Comparison of ENCODE assay signal across 1 cellular context in the genomic region with DNA sequence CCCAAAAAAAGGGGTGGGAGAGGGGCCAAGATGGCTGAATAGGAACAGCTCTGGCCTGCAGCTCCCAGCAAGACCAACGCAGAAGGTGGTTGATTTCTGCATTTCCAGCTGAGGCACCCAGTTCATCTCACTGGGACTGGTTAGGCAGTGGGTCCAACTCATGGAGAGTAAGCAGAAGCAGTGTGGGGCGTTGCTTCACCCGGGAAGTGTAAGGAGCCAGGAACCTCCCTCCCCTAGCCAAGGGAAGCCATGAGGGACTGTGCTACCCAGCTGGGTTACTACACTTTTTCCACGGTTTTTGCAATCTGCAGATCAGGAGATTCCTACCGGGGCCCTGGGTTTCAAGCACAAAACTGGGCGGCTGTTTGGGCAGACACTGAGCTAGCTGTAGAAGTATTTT.
TF ChIP-seq lines count a peak whose summit lies in the region.

No MANE protein-coding gene starts in this region.

TF ChIP-seq in HepG2, 621 proteins besides CTCF, POLR2A, EP300 and RAD21:
- TF ChIP-seq, protein P1, sequence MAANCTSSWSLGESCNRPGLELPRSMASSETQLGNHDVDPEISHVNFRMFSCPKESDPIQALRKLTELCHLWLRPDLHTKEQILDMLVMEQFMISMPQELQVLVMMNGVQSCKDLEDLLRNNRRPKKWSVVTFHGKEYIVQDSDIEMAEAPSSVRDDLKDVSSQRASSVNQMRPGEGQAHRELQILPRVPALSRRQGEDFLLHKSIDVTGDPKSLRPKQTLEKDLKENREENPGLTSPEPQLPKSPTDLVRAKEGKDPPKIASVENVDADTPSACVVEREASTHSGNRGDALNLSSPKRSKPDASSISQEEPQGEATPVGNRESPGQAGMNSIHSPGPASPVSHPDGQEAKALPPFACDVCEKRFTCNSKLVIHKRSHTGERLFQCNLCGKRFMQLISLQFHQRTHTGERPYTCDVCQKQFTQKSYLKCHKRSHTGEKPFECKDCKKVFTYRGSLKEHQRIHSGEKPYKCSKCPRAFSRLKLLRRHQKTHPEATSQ (CRISPR knock-in tag; IDR thresholded peaks at IDR 0.05; ENCODE audit: borderline replicate concordance), result no peak
- TF ChIP-seq LCORL (IDR thresholded peaks at IDR 0.05), result no peak
- TF ChIP-seq LCORL (CRISPR knock-in tag; IDR thresholded peaks at IDR 0.05), result no peak
- TF ChIP-seq EED (CRISPR knock-in tag; IDR thresholded peaks at IDR 0.05), result no peak
- TF ChIP-seq, protein P2, sequence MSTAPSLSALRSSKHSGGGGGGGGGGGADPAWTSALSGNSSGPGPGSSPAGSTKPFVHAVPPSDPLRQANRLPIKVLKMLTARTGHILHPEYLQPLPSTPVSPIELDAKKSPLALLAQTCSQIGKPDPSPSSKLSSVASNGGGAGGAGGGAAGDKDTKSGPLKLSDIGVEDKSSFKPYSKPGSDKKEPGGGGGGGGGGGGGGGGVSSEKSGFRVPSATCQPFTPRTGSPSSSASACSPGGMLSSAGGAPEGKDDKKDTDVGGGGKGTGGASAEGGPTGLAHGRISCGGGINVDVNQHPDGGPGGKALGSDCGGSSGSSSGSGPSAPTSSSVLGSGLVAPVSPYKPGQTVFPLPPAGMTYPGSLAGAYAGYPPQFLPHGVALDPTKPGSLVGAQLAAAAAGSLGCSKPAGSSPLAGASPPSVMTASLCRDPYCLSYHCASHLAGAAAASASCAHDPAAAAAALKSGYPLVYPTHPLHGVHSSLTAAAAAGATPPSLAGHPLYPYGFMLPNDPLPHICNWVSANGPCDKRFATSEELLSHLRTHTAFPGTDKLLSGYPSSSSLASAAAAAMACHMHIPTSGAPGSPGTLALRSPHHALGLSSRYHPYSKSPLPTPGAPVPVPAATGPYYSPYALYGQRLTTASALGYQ (CRISPR knock-in tag; IDR thresholded peaks at IDR 0.05), result no peak
- TF ChIP-seq, protein P3, sequence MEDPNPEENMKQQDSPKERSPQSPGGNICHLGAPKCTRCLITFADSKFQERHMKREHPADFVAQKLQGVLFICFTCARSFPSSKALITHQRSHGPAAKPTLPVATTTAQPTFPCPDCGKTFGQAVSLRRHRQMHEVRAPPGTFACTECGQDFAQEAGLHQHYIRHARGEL (CRISPR knock-in tag; IDR thresholded peaks at IDR 0.05), result no peak
- TF ChIP-seq, protein P4, sequence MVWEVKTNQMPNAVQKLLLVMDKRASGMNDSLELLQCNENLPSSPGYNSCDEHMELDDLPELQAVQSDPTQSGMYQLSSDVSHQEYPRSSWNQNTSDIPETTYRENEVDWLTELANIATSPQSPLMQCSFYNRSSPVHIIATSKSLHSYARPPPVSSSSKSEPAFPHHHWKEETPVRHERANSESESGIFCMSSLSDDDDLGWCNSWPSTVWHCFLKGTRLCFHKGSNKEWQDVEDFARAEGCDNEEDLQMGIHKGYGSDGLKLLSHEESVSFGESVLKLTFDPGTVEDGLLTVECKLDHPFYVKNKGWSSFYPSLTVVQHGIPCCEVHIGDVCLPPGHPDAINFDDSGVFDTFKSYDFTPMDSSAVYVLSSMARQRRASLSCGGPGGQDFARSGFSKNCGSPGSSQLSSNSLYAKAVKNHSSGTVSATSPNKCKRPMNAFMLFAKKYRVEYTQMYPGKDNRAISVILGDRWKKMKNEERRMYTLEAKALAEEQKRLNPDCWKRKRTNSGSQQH (CRISPR knock-in tag; IDR thresholded peaks at IDR 0.05; ENCODE audit: low read depth), result no peak
- TF ChIP-seq, protein P5, sequence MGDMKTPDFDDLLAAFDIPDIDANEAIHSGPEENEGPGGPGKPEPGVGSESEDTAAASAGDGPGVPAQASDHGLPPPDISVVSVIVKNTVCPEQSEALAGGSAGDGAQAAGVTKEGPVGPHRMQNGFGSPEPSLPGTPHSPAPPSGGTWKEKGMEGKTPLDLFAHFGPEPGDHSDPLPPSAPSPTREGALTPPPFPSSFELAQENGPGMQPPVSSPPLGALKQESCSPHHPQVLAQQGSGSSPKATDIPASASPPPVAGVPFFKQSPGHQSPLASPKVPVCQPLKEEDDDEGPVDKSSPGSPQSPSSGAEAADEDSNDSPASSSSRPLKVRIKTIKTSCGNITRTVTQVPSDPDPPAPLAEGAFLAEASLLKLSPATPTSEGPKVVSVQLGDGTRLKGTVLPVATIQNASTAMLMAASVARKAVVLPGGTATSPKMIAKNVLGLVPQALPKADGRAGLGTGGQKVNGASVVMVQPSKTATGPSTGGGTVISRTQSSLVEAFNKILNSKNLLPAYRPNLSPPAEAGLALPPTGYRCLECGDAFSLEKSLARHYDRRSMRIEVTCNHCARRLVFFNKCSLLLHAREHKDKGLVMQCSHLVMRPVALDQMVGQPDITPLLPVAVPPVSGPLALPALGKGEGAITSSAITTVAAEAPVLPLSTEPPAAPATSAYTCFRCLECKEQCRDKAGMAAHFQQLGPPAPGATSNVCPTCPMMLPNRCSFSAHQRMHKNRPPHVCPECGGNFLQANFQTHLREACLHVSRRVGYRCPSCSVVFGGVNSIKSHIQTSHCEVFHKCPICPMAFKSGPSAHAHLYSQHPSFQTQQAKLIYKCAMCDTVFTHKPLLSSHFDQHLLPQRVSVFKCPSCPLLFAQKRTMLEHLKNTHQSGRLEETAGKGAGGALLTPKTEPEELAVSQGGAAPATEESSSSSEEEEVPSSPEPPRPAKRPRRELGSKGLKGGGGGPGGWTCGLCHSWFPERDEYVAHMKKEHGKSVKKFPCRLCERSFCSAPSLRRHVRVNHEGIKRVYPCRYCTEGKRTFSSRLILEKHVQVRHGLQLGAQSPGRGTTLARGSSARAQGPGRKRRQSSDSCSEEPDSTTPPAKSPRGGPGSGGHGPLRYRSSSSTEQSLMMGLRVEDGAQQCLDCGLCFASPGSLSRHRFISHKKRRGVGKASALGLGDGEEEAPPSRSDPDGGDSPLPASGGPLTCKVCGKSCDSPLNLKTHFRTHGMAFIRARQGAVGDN (CRISPR knock-in tag; IDR thresholded peaks at IDR 0.05), result no peak
- TF ChIP-seq FOXJ3 (CRISPR knock-in tag; IDR thresholded peaks at IDR 0.05; ENCODE audit: borderline replicate concordance), result no peak
- no peak for TF ChIP-seq ZBTB25 (CRISPR knock-in tag; IDR thresholded peaks at IDR 0.05)
- no peak for TF ChIP-seq MYNN (CRISPR knock-in tag; IDR thresholded peaks at IDR 0.05; ENCODE audit: low read depth)
- no peak for TF ChIP-seq ATRX (CRISPR knock-in tag; IDR thresholded peaks at IDR 0.05; ENCODE audit: borderline replicate concordance)
- TF ChIP-seq PCBP2 (optimal IDR thresholded peaks at IDR 0.05; ENCODE audit: low read depth, low read length, poor library complexity, severe bottlenecking), result no peak
- no peak for TF ChIP-seq MAFK (conservative IDR thresholded peaks at IDR 0.05 in 1 of 2, IDR thresholded peaks at IDR 0.05 in 1 of 2; ENCODE audit: low read length in 2 of 2)
- no peak for TF ChIP-seq SP4 (CRISPR knock-in tag; IDR thresholded peaks at IDR 0.05)
- no peak for TF ChIP-seq ZBTB3 (CRISPR knock-in tag; IDR thresholded peaks at IDR 0.05; ENCODE audit: borderline replicate concordance, low read depth)
- TF ChIP-seq TCF7 (IDR thresholded peaks at IDR 0.05; ENCODE audit: low read depth), result no peak
